Comparison of ENCODE assay signal across 10 cellular contexts in the genomic region with DNA sequence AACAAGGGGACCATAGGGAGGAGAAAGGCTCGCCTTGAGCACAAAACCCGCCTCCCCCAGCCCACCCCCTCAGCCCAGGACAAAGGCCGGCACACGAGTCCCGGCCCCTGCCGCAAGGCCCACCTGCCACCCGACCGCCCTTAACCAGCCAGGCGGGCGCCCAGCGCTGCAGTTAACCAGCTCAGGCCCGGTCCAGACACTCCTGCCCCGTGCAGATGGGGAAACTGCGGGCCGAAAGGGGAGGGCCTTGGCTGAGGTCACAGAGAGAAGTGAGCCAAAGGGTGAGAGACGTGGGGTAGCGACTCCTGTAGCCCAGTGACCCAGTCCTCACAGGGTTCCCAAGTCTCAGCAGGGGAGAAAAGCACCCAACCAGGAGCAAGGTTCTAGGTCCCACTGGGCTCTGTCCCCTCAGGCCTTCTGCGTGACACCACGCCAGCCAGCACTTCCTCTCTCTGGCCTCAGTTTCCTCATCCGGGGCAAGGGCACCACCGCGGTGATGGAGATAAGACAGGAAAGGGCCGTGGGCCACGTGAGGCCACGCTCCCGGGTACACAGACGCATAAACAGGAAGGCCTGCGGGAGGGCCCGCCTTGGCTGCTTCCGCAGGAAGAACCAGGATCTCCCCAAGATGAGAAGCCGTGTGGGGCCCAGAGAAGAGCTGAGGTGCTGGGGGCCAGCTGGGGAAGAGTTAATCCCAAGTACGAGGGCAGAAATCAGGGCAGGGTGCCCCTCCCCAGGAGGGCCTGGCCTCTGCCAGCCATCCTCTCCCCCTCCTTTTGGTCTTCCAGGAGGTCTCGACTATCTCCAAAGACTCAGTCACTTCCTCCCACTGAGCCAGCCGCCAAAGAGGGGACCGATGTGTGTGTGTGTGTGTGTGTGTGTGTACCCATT. TPM values are rescaled to one million over a fixed set of nuclear protein-coding genes. Genes with fewer than 3 reads are reported as not detected.
DNase-seq lines count a peak whose midpoint lies in the region; ATAC-seq and TF ChIP-seq lines count a peak whose summit lies in the region.
"Had no signal": no experiment of that assay in that cellular context is flagged by ENCODE, and none has a peak within 500 bp of the region (broad histone marks: within the 10 kb centered on the region; RNA-seq: fewer than 3 reads in every experiment).

No MANE protein-coding gene starts in this region.

- no peaks in the 10 kb centered on the region for H3K27me3 ChIP-seq in lower lobe of right lung (ENCODE audit: low read depth)

- peak; percentile 94 for DNase-seq in SKM-1 treated with dmso at 0.1 percent for 144 hours (lab: John Stamatoyannopoulos, UW; ENCODE audit: unreplicated experiment)
- peak; percentile 75 for DNase-seq in activated naive CD4-positive, alpha-beta T cell treated with anti-CD3 and anti-CD28 coated beads, Interleukin-2, amount 50 U/mL, for 16 hours
- DNase-seq in lower lobe of right lung, result peak; percentile 95
- peak; percentile 50 for DNase-seq in stimulated activated CD8-positive, alpha-beta memory T cell treated with anti-CD3 and anti-CD28 coated beads, Interleukin-15, amount 100 ng/mL, for 24 hours (ENCODE audit: low read depth)
- no peak for DNase-seq in NCI-H1092 treated with DMSO at 0.1 percent for 48 hours (lab: John Stamatoyannopoulos, UW)
- DNase-seq in NCI-H187 treated with DMSO at 0.1 percent for 48 hours (lab: John Stamatoyannopoulos, UW), result no peak

- TF ChIP-seq CTCF in lower lobe of right lung (IDR thresholded peaks at IDR 0.05), result no peak

- intact Hi-C loops in lower lobe of right lung (cut with DNase I), result no loop called here

- peaks cover 9% of the 10 kb centered on the region for H3K36me3 ChIP-seq in lower lobe of right lung

- H3K4me1 ChIP-seq in lower lobe of right lung, result peaks cover 41% of the 10 kb centered on the region

- H3K4me3 ChIP-seq in lower lobe of right lung, result peak overlapping the region; percentile 72

- H3K9me3 ChIP-seq in lower lobe of right lung, result no peaks in the 10 kb centered on the region

- ATAC-seq in GM21423 (IDR thresholded peaks at IDR 0.05; ENCODE audit: unreplicated experiment) (peak; percentile 45), lower lobe of right lung (peak; percentile 72 to 74), GM21390 (IDR thresholded peaks at IDR 0.05; ENCODE audit: unreplicated experiment) (no peak)
- ATAC-seq: Panc1 had no signal

- H3K27ac ChIP-seq in lower lobe of right lung, result peak overlapping the region; percentile 90

RNA-seq across cellular contexts. Expression of a gene that starts 1.8 kb away (rescaled TPM):
- 71.0 TPM for total RNA-seq in lower lobe of right lung

RNA-seq across cellular contexts. Expression of a gene that starts 34.9 kb away (rescaled TPM):
- total RNA-seq in lower lobe of right lung, result 14.9 TPM

RNA-seq across cellular contexts. Expression of a gene that starts 57.1 kb away (rescaled TPM):
- 0.89 TPM for total RNA-seq in lower lobe of right lung
- total RNA-seq: subcutaneous adipose tissue had no signal

Comparison
In these comparisons a context has a peak if more than half of its experiments do, and no peak if none do; other contexts are left out.
1. DNase-seq: peak in SKM-1 treated with dmso at 0.1 percent for 144 hours (single experiment), activated naive CD4-positive, alpha-beta T cell treated with anti-CD3 and anti-CD28 coated beads, Interleukin-2, amount 50 U/mL, for 16 hours (single experiment), lower lobe of right lung (single experiment) and stimulated activated CD8-positive, alpha-beta memory T cell treated with anti-CD3 and anti-CD28 coated beads, Interleukin-15, amount 100 ng/mL, for 24 hours (single experiment); none in NCI-H1092 treated with DMSO at 0.1 percent for 48 hours (single experiment) and NCI-H187 treated with DMSO at 0.1 percent for 48 hours (single experiment).